ENCODE assay signal across 1 cellular context in genomic region chr7:157604661-157605381, GRCh38.
TF ChIP-seq lines count a peak whose summit lies in the region.

No MANE protein-coding gene starts in this region.

TF ChIP-seq in WTC11, 78 proteins besides CTCF, POLR2A, EP300 and RAD21 (continued from another document):
- no peak for TF ChIP-seq ELF4 (CRISPR knock-in tag; IDR thresholded peaks at IDR 0.05; ENCODE audit: low read depth)
- TF ChIP-seq SMAD4 (CRISPR knock-in tag; IDR thresholded peaks at IDR 0.05) = no peak
- TF ChIP-seq TCF7 (CRISPR knock-in tag; IDR thresholded peaks at IDR 0.05; ENCODE audit: low read depth) = no peak
